1 cellular context compared by ENCODE assay signal in genomic region chr22:43508489-43508888, GRCh38.
TF ChIP-seq lines count a peak whose summit lies in the region.

No MANE protein-coding gene starts in this region.

TF ChIP-seq in HEK293, 187 proteins besides CTCF, POLR2A, EP300 and RAD21 (continued from another document):
- no peak for TF ChIP-seq ATF2 (tag by site-specific recombination; IDR thresholded peaks at IDR 0.05; ENCODE audit: low read depth)
- no peak for TF ChIP-seq ZFP3 (tag by site-specific recombination; IDR thresholded peaks at IDR 0.05; ENCODE audit: low read depth)
